Comparison of ENCODE assay signal across 31 cellular contexts in the genomic region with DNA sequence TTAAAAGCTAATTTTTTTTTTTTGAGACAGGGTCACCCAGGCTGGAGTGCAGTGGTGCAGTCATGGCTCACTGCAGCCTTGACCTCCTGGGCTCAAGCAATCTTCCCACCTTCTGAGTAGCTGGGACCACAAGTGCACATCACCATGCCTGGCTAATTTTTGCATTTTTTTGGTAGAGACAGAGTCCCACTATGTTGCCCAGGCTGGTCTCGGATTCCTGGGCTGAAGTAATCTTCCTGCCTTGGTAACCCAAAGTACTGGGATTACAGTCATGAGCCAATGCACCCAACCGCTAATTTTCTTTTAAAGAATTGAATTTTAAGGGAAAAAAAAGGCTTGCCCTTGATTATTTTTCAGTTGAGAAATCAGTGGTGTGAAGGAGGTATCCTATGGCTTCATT.
"Had no signal": no experiment of that assay in that cellular context is flagged by ENCODE, and none has a peak within 500 bp of the region (broad histone marks: within the 10 kb centered on the region; RNA-seq: fewer than 3 reads in every experiment).

No MANE protein-coding gene starts in this region.

- H3K27ac Mint-ChIP-seq: activated CD4-positive, alpha-beta memory T cell treated with anti-CD3 and anti-CD28 coated beads for 36 hours; activated CD4-positive, alpha-beta T cell treated with anti-CD3 and anti-CD28 coated beads for 36 hours; activated CD4-positive, alpha-beta T cell treated with anti-CD3 and anti-CD28 coated beads, Interleukin-2, amount 10 ng/mL, durations not matched to agents 24 days and 14 days; activated CD8-positive, alpha-beta memory T cell treated with anti-CD3 and anti-CD28 coated beads, Interleukin-2, amount 10 ng/mL, durations not matched to agents 7 days and 5 days; activated CD8-positive, alpha-beta T cell treated with anti-CD3 and anti-CD28 coated beads, Interleukin-2, amount 10 ng/mL, durations not matched to agents 7 days and 5 days; activated naive CD4-positive, alpha-beta T cell treated with anti-CD3 and anti-CD28 coated beads for 36 hours; activated naive CD4-positive, alpha-beta T cell treated with anti-CD3 and anti-CD28 coated beads, Interleukin-2, amount 50 U/mL, for 24 hours; activated naive CD8-positive, alpha-beta T cell treated with anti-CD3 and anti-CD28 coated beads for 36 hours; activated naive CD8-positive, alpha-beta T cell treated with anti-CD3 and anti-CD28 coated beads, Interleukin-2, amount 50 U/mL, for 24 hours; activated T-helper 1 cell treated with anti-CD3 and anti-CD28 coated beads, Interleukin-12 subunit alpha, Interleukin-12 subunit beta, Interleukin-2, Interleukin-4 antibody, amounts not matched to agents 30 ng/mL and 10 ng/mL and 1 ng/mL, durations not matched to agents 14 hours and 24 hours and 36 hours; activated T-helper 2 cell treated with anti-CD3 and anti-CD28 coated beads, Interferon-gamma antibody, Interleukin-2, Interleukin-4, amounts not matched to agents 10 μg/mL and 5 μg/mL and 100 μg/mL, durations not matched to agents 14 hours and 24 hours and 36 hours had no signal

- H3K4me3 Mint-ChIP-seq: activated CD4-positive, alpha-beta memory T cell treated with anti-CD3 and anti-CD28 coated beads for 36 hours; activated CD4-positive, alpha-beta T cell treated with anti-CD3 and anti-CD28 coated beads for 36 hours; activated CD4-positive, alpha-beta T cell treated with anti-CD3 and anti-CD28 coated beads, Interleukin-2, amount 10 ng/mL, durations not matched to agents 24 days and 14 days; activated CD8-positive, alpha-beta memory T cell treated with anti-CD3 and anti-CD28 coated beads, Interleukin-2, amount 10 ng/mL, durations not matched to agents 7 days and 5 days; activated CD8-positive, alpha-beta T cell treated with anti-CD3 and anti-CD28 coated beads, Interleukin-2, amount 10 ng/mL, durations not matched to agents 7 days and 5 days; activated naive CD4-positive, alpha-beta T cell treated with anti-CD3 and anti-CD28 coated beads for 36 hours; activated naive CD4-positive, alpha-beta T cell treated with anti-CD3 and anti-CD28 coated beads, Interleukin-2, amount 50 U/mL, for 24 hours; activated naive CD8-positive, alpha-beta T cell treated with anti-CD3 and anti-CD28 coated beads for 36 hours; activated naive CD8-positive, alpha-beta T cell treated with anti-CD3 and anti-CD28 coated beads, Interleukin-2, amount 50 U/mL, for 24 hours; activated T-helper 1 cell treated with anti-CD3 and anti-CD28 coated beads, Interleukin-12 subunit alpha, Interleukin-12 subunit beta, Interleukin-2, Interleukin-4 antibody, amounts not matched to agents 30 ng/mL and 10 ng/mL and 1 ng/mL, durations not matched to agents 14 hours and 24 hours and 36 hours had no signal

- DNase-seq: activated CD4-positive, alpha-beta memory T cell treated with anti-CD3 and anti-CD28 coated beads for 36 hours; activated CD4-positive, alpha-beta T cell treated with anti-CD3 and anti-CD28 coated beads for 36 hours; activated CD4-positive, alpha-beta T cell treated with anti-CD3 and anti-CD28 coated beads, Interleukin-2, amount 10 ng/mL, durations not matched to agents 24 days and 14 days; activated CD4-positive, CD25-positive, alpha-beta regulatory T cell; activated CD4-positive, CD25-positive, alpha-beta regulatory T cell treated with anti-CD3 and anti-CD28 coated beads, Interleukin-2, amount 50 U/mL, for 72 hours; activated CD8-positive, alpha-beta memory T cell treated with anti-CD3 and anti-CD28 coated beads, Interleukin-2, amount 10 ng/mL, durations not matched to agents 7 days and 5 days; activated CD8-positive, alpha-beta memory T cell treated with anti-CD3 and anti-CD28 coated beads, Interleukin-2, amount 50 U/mL, for 4 hours; activated CD8-positive, alpha-beta T cell treated with anti-CD3 and anti-CD28 coated beads, Interleukin-2, amount 10 ng/mL, durations not matched to agents 7 days and 5 days; activated effector memory CD4-positive, alpha-beta T cell treated with anti-CD3 and anti-CD28 coated beads, Interleukin-2, amount 50 U/mL, for 16 hours; activated naive CD4-positive, alpha-beta T cell treated with anti-CD3 and anti-CD28 coated beads for 36 hours; activated naive CD8-positive, alpha-beta T cell treated with anti-CD3 and anti-CD28 coated beads for 36 hours; activated naive CD8-positive, alpha-beta T cell treated with anti-CD3 and anti-CD28 coated beads, Interleukin-2, amount 50 U/mL, for 24 hours; activated T-cell treated with anti-CD3 and anti-CD28 coated beads, Interleukin-2, amount 50 U/mL, for 1 hour; activated T-cell treated with anti-CD3 and anti-CD28 coated beads, Interleukin-2, amount 50 U/mL, for 48 hours; adrenal gland; amygdala; aorta; body of pancreas; central memory CD4-positive, alpha-beta T cell; cerebellar nuclear complex; colonic mucosa; effector CD8-positive, alpha-beta T cell; gastrocnemius medialis; head of caudate nucleus; T-helper 2 cell had no signal

- H3K27ac ChIP-seq: adrenal gland, body of pancreas, breast epithelium, cardiac muscle cell, colonic mucosa, foreskin keratinocyte, gastrocnemius medialis had no signal

- H3K27me3 Mint-ChIP-seq: activated CD4-positive, alpha-beta memory T cell treated with anti-CD3 and anti-CD28 coated beads for 36 hours; activated CD4-positive, alpha-beta T cell treated with anti-CD3 and anti-CD28 coated beads for 36 hours; activated CD4-positive, alpha-beta T cell treated with anti-CD3 and anti-CD28 coated beads, Interleukin-2, amount 10 ng/mL, durations not matched to agents 24 days and 14 days; activated CD8-positive, alpha-beta memory T cell treated with anti-CD3 and anti-CD28 coated beads, Interleukin-2, amount 10 ng/mL, durations not matched to agents 7 days and 5 days; activated naive CD8-positive, alpha-beta T cell treated with anti-CD3 and anti-CD28 coated beads for 36 hours; activated naive CD8-positive, alpha-beta T cell treated with anti-CD3 and anti-CD28 coated beads, Interleukin-2, amount 50 U/mL, for 24 hours had no signal

- H3K9me3 Mint-ChIP-seq: activated CD4-positive, alpha-beta T cell treated with anti-CD3 and anti-CD28 coated beads, Interleukin-2, amount 10 ng/mL, durations not matched to agents 24 days and 14 days; activated naive CD8-positive, alpha-beta T cell treated with anti-CD3 and anti-CD28 coated beads, Interleukin-2, amount 50 U/mL, for 24 hours; activated T-helper 2 cell treated with anti-CD3 and anti-CD28 coated beads, Interferon-gamma antibody, Interleukin-2, Interleukin-4, amounts not matched to agents 10 μg/mL and 5 μg/mL and 100 μg/mL, durations not matched to agents 14 hours and 24 hours and 36 hours had no signal

- H3K4me1 Mint-ChIP-seq: activated CD4-positive, alpha-beta T cell treated with anti-CD3 and anti-CD28 coated beads for 36 hours; activated CD4-positive, alpha-beta T cell treated with anti-CD3 and anti-CD28 coated beads, Interleukin-2, amount 10 ng/mL, durations not matched to agents 24 days and 14 days; activated CD8-positive, alpha-beta memory T cell treated with anti-CD3 and anti-CD28 coated beads, Interleukin-2, amount 10 ng/mL, durations not matched to agents 7 days and 5 days; activated naive CD4-positive, alpha-beta T cell treated with anti-CD3 and anti-CD28 coated beads, Interleukin-2, amount 50 U/mL, for 24 hours; activated naive CD8-positive, alpha-beta T cell treated with anti-CD3 and anti-CD28 coated beads for 36 hours; activated naive CD8-positive, alpha-beta T cell treated with anti-CD3 and anti-CD28 coated beads, Interleukin-2, amount 50 U/mL, for 24 hours had no signal

- H3K36me3 Mint-ChIP-seq: activated CD4-positive, alpha-beta memory T cell treated with anti-CD3 and anti-CD28 coated beads for 36 hours; activated CD8-positive, alpha-beta memory T cell treated with anti-CD3 and anti-CD28 coated beads, Interleukin-2, amount 10 ng/mL, durations not matched to agents 7 days and 5 days; activated naive CD4-positive, alpha-beta T cell treated with anti-CD3 and anti-CD28 coated beads, Interleukin-2, amount 50 U/mL, for 24 hours; activated naive CD8-positive, alpha-beta T cell treated with anti-CD3 and anti-CD28 coated beads for 36 hours had no signal

- ATAC-seq: activated CD4-positive, alpha-beta T cell treated with anti-CD3 and anti-CD28 coated beads for 36 hours; activated CD8-positive, alpha-beta memory T cell treated with anti-CD3 and anti-CD28 coated beads, Interleukin-2, amount 10 ng/mL, durations not matched to agents 7 days and 5 days; activated CD8-positive, alpha-beta T cell treated with anti-CD3 and anti-CD28 coated beads, Interleukin-2, amount 10 ng/mL, durations not matched to agents 7 days and 5 days; activated naive CD8-positive, alpha-beta T cell treated with anti-CD3 and anti-CD28 coated beads, Interleukin-2, amount 50 U/mL, for 24 hours; body of pancreas; gastrocnemius medialis had no signal
